13 cellular contexts compared by ENCODE assay signal in the genomic region with DNA sequence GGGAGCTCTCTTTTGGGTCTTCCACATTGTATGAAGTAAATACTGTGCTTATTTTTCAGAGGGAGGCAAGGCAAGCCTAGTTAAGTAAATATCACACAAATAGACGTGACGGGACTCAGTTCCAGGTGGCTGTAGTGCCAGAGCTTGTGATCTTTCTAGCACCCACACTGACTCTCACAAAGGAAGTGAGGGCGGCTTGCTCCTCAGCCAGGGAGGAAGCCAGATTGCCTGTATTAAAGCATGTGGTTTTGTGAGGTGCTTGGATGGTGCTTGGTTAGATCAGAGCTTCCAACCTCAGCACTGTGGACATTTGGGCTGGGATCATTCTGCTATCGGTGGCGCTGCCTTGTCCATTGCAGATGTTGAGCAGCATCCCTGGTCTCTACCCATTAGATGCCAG.
A peak's percentile ranks its signal among the peaks of the same experiment; 100 is the strongest.
DNase-seq lines count a peak whose midpoint lies in the region; ATAC-seq and TF ChIP-seq lines count a peak whose summit lies in the region.
"Had no signal": no experiment of that assay in that cellular context is flagged by ENCODE, and none has a peak within 500 bp of the region (broad histone marks: within the 10 kb centered on the region; RNA-seq: fewer than 3 reads in every experiment).

No MANE protein-coding gene starts in this region.

- H3K4me3 Mint-ChIP-seq in CD14-positive monocyte (no peak overlapping the region), immature natural killer cell (no peak overlapping the region)
- H3K4me3 Mint-ChIP-seq: neural progenitor cell had no signal

- ATAC-seq in GM18505 (IDR thresholded peaks at IDR 0.05; ENCODE audit: unreplicated experiment) (peak; percentile 97), GM19395 (IDR thresholded peaks at IDR 0.05; ENCODE audit: unreplicated experiment) (peak; percentile 95), HG02970 (IDR thresholded peaks at IDR 0.05; ENCODE audit: low FRiP score, unreplicated experiment) (peak; percentile 51)
- ATAC-seq: SK-N-SH treated with all-trans-retinoic acid at 6 μM for 48 hours had no signal

- H3K4me3 ChIP-seq in spleen: no peak overlapping the region
- H3K4me3 ChIP-seq: neural progenitor cell, uterus had no signal

- peaks cover 0 to 3% (median 0%) of the 10 kb centered on the region in 7 donors for H3K9me3 Mint-ChIP-seq in CD14-positive monocyte
- no peaks in the 10 kb centered on the region for H3K9me3 Mint-ChIP-seq in immature natural killer cell
- H3K9me3 Mint-ChIP-seq: neural progenitor cell had no signal

- H3K27me3 ChIP-seq in spleen (replicated peaks in 1 of 7): peaks cover 0 to 4% (median 0%) of the 10 kb centered on the region in 7 donors
- H3K27me3 ChIP-seq: neural progenitor cell, uterus had no signal

- TF ChIP-seq CTCF in CD14-positive monocyte (IDR thresholded peaks at IDR 0.05) (no peak), spleen (IDR thresholded peaks at IDR 0.05 in 8 of 11, conservative IDR thresholded peaks at IDR 0.05 in 3 of 11) (no peak)

- H3K4me1 ChIP-seq in spleen: no peaks in the 10 kb centered on the region
- H3K4me1 ChIP-seq: neural progenitor cell, uterus had no signal

- H3K36me3 ChIP-seq in spleen: no peaks in the 10 kb centered on the region
- H3K36me3 ChIP-seq: neural progenitor cell, uterus had no signal

- intact Hi-C loops in CD14-positive monocyte (cut with micrococcal nuclease) (no loop called here), spleen (cut with DNase I; ENCODE audit: low total_unique reads) (no loop called here)

- TF ChIP-seq POLR2A in GM18505 (IDR thresholded peaks at IDR 0.05; ENCODE audit: borderline replicate concordance, extremely low read depth, insufficient read depth, insufficient read length): no peak
- TF ChIP-seq POLR2A in spleen (IDR thresholded peaks at IDR 0.05): no peak

- 48 to 72% (median 58%) methylated on average over 5 of the region's 5 CpGs for WGBS in spleen, 5 donors

- H3K27me3 Mint-ChIP-seq in CD14-positive monocyte (ENCODE audit: low read depth in 3 of 3) (peaks cover under 1 to 8% (median 2%) of the 10 kb centered on the region in 3 donors), immature natural killer cell (ENCODE audit: low read depth in 3 of 3) (peaks cover 0 to 10% (median 8%) of the 10 kb centered on the region in 3 donors)

- H3K27ac ChIP-seq in spleen: no peak overlapping the region
- H3K27ac ChIP-seq: neural progenitor cell, uterus had no signal

- H3K27ac Mint-ChIP-seq in CD14-positive monocyte (no peak overlapping the region), immature natural killer cell (no peak overlapping the region)

- H3K4me1 Mint-ChIP-seq in CD14-positive monocyte (no peaks in the 10 kb centered on the region), immature natural killer cell (no peaks in the 10 kb centered on the region)

- H3K36me3 Mint-ChIP-seq in CD14-positive monocyte (no peaks in the 10 kb centered on the region), immature natural killer cell (no peaks in the 10 kb centered on the region)

- DNase-seq in NCI-H345 treated with DMSO at 0.1 percent for 48 hours (lab: John Stamatoyannopoulos, UW; ENCODE audit: unreplicated experiment) (peak; percentile 26), CD14-positive monocyte (ENCODE audit: low spot score) (no peak), immature natural killer cell (no peak), spleen (no peak), NCI-H146 treated with DMSO at 0.1 percent for 48 hours (lab: John Stamatoyannopoulos, UW; ENCODE audit: unreplicated experiment) (no peak)
- DNase-seq: activated gamma-delta T cell, NCI-H2107, uterus had no signal

- H3K9me3 ChIP-seq in spleen: no peaks in the 10 kb centered on the region
- H3K9me3 ChIP-seq: uterus had no signal
